8 cellular contexts compared by ENCODE assay signal in genomic region chr14:49893309-49894213, GRCh38. TPM values are rescaled to one million over a fixed set of nuclear protein-coding genes. Genes with fewer than 3 reads are reported as not detected.
DNase-seq lines count a peak whose midpoint lies in the region; ATAC-seq and TF ChIP-seq lines count a peak whose summit lies in the region.

No MANE protein-coding gene starts in this region.

- peaks cover 12% of the 10 kb centered on the region for H3K36me3 ChIP-seq in neural progenitor cell

- peak overlapping the region; percentile 99 for H3K27ac Mint-ChIP-seq in activated T-cell treated with anti-CD3 and anti-CD28 coated beads, Interleukin-2, amount 50 U/mL, for 24 hours
- H3K27ac Mint-ChIP-seq in neural progenitor cell, result peak overlapping the region; percentile 99

- no peaks in the 10 kb centered on the region for H3K27me3 ChIP-seq in neural progenitor cell

- peaks cover 24% of the 10 kb centered on the region for H3K4me1 ChIP-seq in neural progenitor cell

- ATAC-seq in HG02763 (IDR thresholded peaks at IDR 0.05; ENCODE audit: unreplicated experiment), result peak; percentile 42

- H3K36me3 Mint-ChIP-seq in activated T-cell treated with anti-CD3 and anti-CD28 coated beads, Interleukin-2, amount 50 U/mL, for 24 hours (ENCODE audit: low read depth), result peaks cover 78% of the 10 kb centered on the region
- peaks cover 11% of the 10 kb centered on the region for H3K36me3 Mint-ChIP-seq in neural progenitor cell

- H3K4me3 Mint-ChIP-seq in activated T-cell treated with anti-CD3 and anti-CD28 coated beads, Interleukin-2, amount 50 U/mL, for 24 hours, result peak overlapping the region; percentile 94
- H3K4me3 Mint-ChIP-seq in neural progenitor cell, result peak overlapping the region; percentile 97

- TF ChIP-seq CTCF in neural progenitor cell (IDR thresholded peaks at IDR 0.05), result no peak

- no peaks in the 10 kb centered on the region for H3K9me3 Mint-ChIP-seq in activated T-cell treated with anti-CD3 and anti-CD28 coated beads, Interleukin-2, amount 50 U/mL, for 24 hours
- no peaks in the 10 kb centered on the region for H3K9me3 Mint-ChIP-seq in neural progenitor cell

- peak overlapping the region; percentile 90 for H3K27ac ChIP-seq in neural progenitor cell
- H3K27ac ChIP-seq in temporal lobe (ENCODE audit: low read depth, low read length), result peak overlapping the region; percentile 87

- H3K9ac ChIP-seq in neural progenitor cell, result peak overlapping the region; percentile 91

- DNase-seq in NCI-H2029 (lab: John Stamatoyannopoulos, UW), result peak; percentile 66
- no peak for DNase-seq in NCI-H2029 treated with DMSO at 0.1 percent for 48 hours (lab: John Stamatoyannopoulos, UW)
- DNase-seq in NCI-H460 (ENCODE audit: extremely low read depth, low read depth), result peak; percentile 15
- DNase-seq in activated T-cell treated with anti-CD3 and anti-CD28 coated beads, Interleukin-2, amount 50 U/mL, for 24 hours, result peak; percentile 89
- DNase-seq in fibroblast of gingiva (ENCODE audit: low read depth), result peak; percentile 37
- peak; percentile 45 for DNase-seq in neural progenitor cell (ENCODE audit: low spot score)

- H3F3A ChIP-seq in neural progenitor cell (ENCODE audit: low read depth), result peaks cover 6% of the 10 kb centered on the region

- H4K20me1 ChIP-seq in neural progenitor cell (ENCODE audit: low read depth), result peaks cover 42% of the 10 kb centered on the region

- no peaks in the 10 kb centered on the region for H3K9me3 ChIP-seq in neural progenitor cell (ENCODE audit: low read depth)

- peak overlapping the region; percentile 30 for H2AFZ ChIP-seq in neural progenitor cell (replicated peaks)

- H3K4me2 ChIP-seq in neural progenitor cell, result peak overlapping the region; percentile 97

- no peaks in the 10 kb centered on the region for H3K27me3 Mint-ChIP-seq in activated T-cell treated with anti-CD3 and anti-CD28 coated beads, Interleukin-2, amount 50 U/mL, for 24 hours
- no peaks in the 10 kb centered on the region for H3K27me3 Mint-ChIP-seq in neural progenitor cell (ENCODE audit: insufficient read depth, low read depth)

- H3K4me1 Mint-ChIP-seq in activated T-cell treated with anti-CD3 and anti-CD28 coated beads, Interleukin-2, amount 50 U/mL, for 24 hours (ENCODE audit: low read depth), result peaks cover 25% of the 10 kb centered on the region
- peaks cover 40% of the 10 kb centered on the region for H3K4me1 Mint-ChIP-seq in neural progenitor cell

- H3K4me3 ChIP-seq in neural progenitor cell, result peak overlapping the region; percentile 84

- H3K79me2 ChIP-seq in neural progenitor cell (ENCODE audit: low read depth), result peaks cover 51% of the 10 kb centered on the region

RNA-seq across cellular contexts. Expression of gene ARF6, which starts 0.7 kb away (rescaled TPM):
- 47.8 and 54.4 TPM in 2 replicates for total RNA-seq in NCI-H460 (2014; rRNA removed; shearing (Covaris generic))
- 23.8 and 26.6 TPM in 2 replicates for polyA plus RNA-seq in NCI-H460 (2014; cell fraction: nucleus; rRNA removed)
- total RNA-seq in neural progenitor cell (ENCODE audit: low replicate concordance) (41.6 and 48.7 TPM in 2 replicates), temporal lobe (37.6 TPM)

RNA-seq across cellular contexts. Expression of gene NEMF, which starts 41.0 kb away (rescaled TPM):
- total RNA-seq in NCI-H460 (2014; rRNA removed; shearing (Covaris generic)), result 61.1 and 73.4 TPM in 2 replicates
- 37.6 and 44.6 TPM in 2 replicates for polyA plus RNA-seq in NCI-H460 (2014; cell fraction: nucleus; rRNA removed)
- total RNA-seq in neural progenitor cell (ENCODE audit: low replicate concordance) (60.5 and 83.0 TPM in 2 replicates), temporal lobe (95.4 TPM)
